ENCODE assay signal across 26 cellular contexts in the genomic region with DNA sequence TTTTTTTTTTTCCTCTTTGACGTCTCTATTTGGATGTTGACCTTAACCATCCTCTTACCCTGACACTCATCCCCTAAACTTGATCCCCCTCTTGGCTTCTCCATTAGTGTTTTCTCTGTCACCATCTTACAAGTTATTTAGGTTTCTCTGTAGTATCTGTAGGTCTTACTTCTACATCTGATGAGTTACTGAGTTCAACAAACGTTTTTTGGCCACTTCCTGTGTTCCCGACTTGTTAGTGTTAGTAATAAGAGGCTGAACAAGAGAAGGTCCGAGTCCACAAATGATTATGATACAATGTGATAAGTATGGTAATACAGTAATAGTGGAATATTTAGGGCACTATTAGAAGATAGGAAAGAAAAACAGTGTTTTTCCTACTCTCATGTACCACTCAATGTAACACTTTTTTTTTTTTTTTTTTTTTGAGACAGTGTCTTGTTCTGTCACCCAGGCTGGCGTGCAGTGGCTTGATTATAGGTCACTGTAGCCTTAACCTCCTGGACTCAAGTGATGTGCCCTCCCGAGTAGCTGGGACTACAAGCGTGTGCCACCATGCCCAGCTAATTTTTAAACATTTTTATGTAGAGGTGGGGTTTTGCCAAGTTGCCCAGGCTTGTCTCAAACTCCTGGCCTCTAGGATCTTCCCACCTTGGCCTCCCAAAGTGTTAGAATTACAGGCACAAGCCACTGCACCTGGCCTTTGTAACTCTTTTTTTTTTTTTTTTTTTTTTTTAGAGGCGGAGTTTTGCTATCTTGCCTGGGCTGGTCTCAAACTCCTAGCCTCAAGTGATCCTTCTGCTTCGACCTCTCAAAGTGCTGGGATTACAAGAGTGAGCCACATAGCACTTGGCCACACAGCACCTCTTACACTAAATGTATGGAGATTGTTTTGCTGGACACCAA. TPM values are rescaled to one million over a fixed set of nuclear protein-coding genes. Genes with fewer than 3 reads are reported as not detected.
DNase-seq lines count a peak whose midpoint lies in the region; ATAC-seq, FAIRE-seq and TF ChIP-seq lines count a peak whose summit lies in the region.
"Had no signal": no experiment of that assay in that cellular context is flagged by ENCODE, and none has a peak within 500 bp of the region (broad histone marks: within the 10 kb centered on the region; RNA-seq: fewer than 3 reads in every experiment).

No MANE protein-coding gene starts in this region.

- DNase-seq in activated CD4-positive, alpha-beta T cell treated with anti-CD3 and anti-CD28 coated beads, Interleukin-2, amount 10 ng/mL, durations not matched to agents 24 days and 14 days: no peak
- DNase-seq in activated CD4-positive, alpha-beta T cell treated with anti-CD3 and anti-CD28 coated beads, Interleukin-2, amount 10 ng/mL, durations not matched to agents 7 days and 5 days: no peak
- DNase-seq in DMS53 treated with DMSO at 0.1 percent for 48 hours (lab: John Stamatoyannopoulos, UW; ENCODE audit: unreplicated experiment) (peak; percentile 80), ecto neural progenitor cell (ENCODE audit: low spot score) (no peak), D721Med (ENCODE audit: insufficient read length, low spot score) (no peak)
- no peak for DNase-seq in naive thymus-derived CD8-positive, alpha-beta T cell
- DNase-seq: activated B cell treated with CpG ODN at 0.5 μM for 24 hours; activated CD4-positive, alpha-beta memory T cell treated with anti-CD3 and anti-CD28 coated beads, Interleukin-2, amount 10 ng/mL, durations not matched to agents 7 days and 5 days; adrenal gland; BE2C; brain microvascular endothelial cell; COR-L47; esophagus squamous epithelium; left ventricle myocardium superior; naive B cell; NCI-H1105 treated with DMSO at 0.1 percent for 48 hours; NCI-H226; testis had no signal

- peaks cover 53% of the 10 kb centered on the region for H3K4me1 Mint-ChIP-seq in activated CD4-positive, alpha-beta T cell treated with anti-CD3 and anti-CD28 coated beads, Interleukin-2, amount 10 ng/mL, durations not matched to agents 24 days and 14 days
- H3K4me1 Mint-ChIP-seq in activated CD4-positive, alpha-beta T cell treated with anti-CD3 and anti-CD28 coated beads, Interleukin-2, amount 10 ng/mL, durations not matched to agents 7 days and 5 days: peaks cover 48% of the 10 kb centered on the region
- H3K4me1 Mint-ChIP-seq in activated naive CD8-positive, alpha-beta T cell (ENCODE audit: low read depth): peaks cover 58% of the 10 kb centered on the region
- peaks cover 40 to 61% (median 53%) of the 10 kb centered on the region in 4 donors for H3K4me1 Mint-ChIP-seq in naive thymus-derived CD8-positive, alpha-beta T cell

- TF ChIP-seq CTCF in D721Med (IDR thresholded peaks at IDR 0.05; ENCODE audit: insufficient read depth, missing control alignments): no peak

- no peak for ATAC-seq in naive thymus-derived CD8-positive, alpha-beta T cell
- ATAC-seq in HG02970 (IDR thresholded peaks at IDR 0.05; ENCODE audit: low FRiP score, unreplicated experiment): no peak
- ATAC-seq: left ventricle myocardium superior; stimulated activated memory B cell treated with anti-CD40 and anti-IgM and Interleukin-4, amounts not matched to agents 10 μg/mL and 1 μg/mL and 100 μg/mL, for 72 hours had no signal

- H3K36me3 Mint-ChIP-seq in activated CD4-positive, alpha-beta T cell treated with anti-CD3 and anti-CD28 coated beads, Interleukin-2, amount 10 ng/mL, durations not matched to agents 24 days and 14 days (ENCODE audit: low read depth): peaks cover 27% of the 10 kb centered on the region
- H3K36me3 Mint-ChIP-seq in activated CD4-positive, alpha-beta T cell treated with anti-CD3 and anti-CD28 coated beads, Interleukin-2, amount 10 ng/mL, durations not matched to agents 7 days and 5 days (ENCODE audit: low read depth): peaks cover 40% of the 10 kb centered on the region
- peaks cover 2% of the 10 kb centered on the region for H3K36me3 Mint-ChIP-seq in activated naive CD8-positive, alpha-beta T cell
- peaks cover 0 to 7% (median 1%) of the 10 kb centered on the region in 3 donors for H3K36me3 Mint-ChIP-seq in naive thymus-derived CD8-positive, alpha-beta T cell
- H3K36me3 Mint-ChIP-seq: naive B cell had no signal

- intact Hi-C loops in activated CD4-positive, alpha-beta T cell treated with anti-CD3 and anti-CD28 coated beads, Interleukin-2, amount 10 ng/mL, durations not matched to agents 24 days and 14 days (cut with micrococcal nuclease): no loop called here

- FAIRE-seq in D721Med (lab: Jason Lieb, UNC): no peak
- FAIRE-seq: colon, frontal cortex, GM12878 had no signal

- no peaks in the 10 kb centered on the region for H3K27me3 Mint-ChIP-seq in activated CD4-positive, alpha-beta T cell treated with anti-CD3 and anti-CD28 coated beads, Interleukin-2, amount 10 ng/mL, durations not matched to agents 24 days and 14 days
- no peaks in the 10 kb centered on the region for H3K27me3 Mint-ChIP-seq in activated CD4-positive, alpha-beta T cell treated with anti-CD3 and anti-CD28 coated beads, Interleukin-2, amount 10 ng/mL, durations not matched to agents 7 days and 5 days
- H3K27me3 Mint-ChIP-seq in activated naive CD8-positive, alpha-beta T cell: no peaks in the 10 kb centered on the region
- no peaks in the 10 kb centered on the region for H3K27me3 Mint-ChIP-seq in naive thymus-derived CD8-positive, alpha-beta T cell
- H3K27me3 Mint-ChIP-seq: activated B cell treated with CpG ODN at 0.5 μM for 24 hours; activated CD4-positive, alpha-beta memory T cell treated with anti-CD3 and anti-CD28 coated beads, Interleukin-2, amount 10 ng/mL, durations not matched to agents 7 days and 5 days; IgD-negative memory B cell; naive B cell; stimulated activated memory B cell treated with anti-CD40 and anti-IgM and Interleukin-4, amounts not matched to agents 10 μg/mL and 1 μg/mL and 100 μg/mL, for 72 hours had no signal

- CTCF ChIA-PET in activated CD4-positive, alpha-beta T cell treated with anti-CD3 and anti-CD28 coated beads, Interleukin-2, amount 10 ng/mL, durations not matched to agents 7 days and 5 days (lab: Charles Lee): interaction anchor here (1.0 to 2.2 kb wide), 6 partner anchors 12 to 196 kb away, joined by 3 to 7 read pairs (median 4); partner anchors contain the start of gene CCSER2

- H3K27ac Mint-ChIP-seq in activated CD4-positive, alpha-beta T cell treated with anti-CD3 and anti-CD28 coated beads, Interleukin-2, amount 10 ng/mL, durations not matched to agents 24 days and 14 days: peak overlapping the region; percentile 42
- no peak overlapping the region for H3K27ac Mint-ChIP-seq in activated CD4-positive, alpha-beta T cell treated with anti-CD3 and anti-CD28 coated beads, Interleukin-2, amount 10 ng/mL, durations not matched to agents 7 days and 5 days
- peak overlapping the region; percentile 83 for H3K27ac Mint-ChIP-seq in activated naive CD8-positive, alpha-beta T cell
- H3K27ac Mint-ChIP-seq in naive thymus-derived CD8-positive, alpha-beta T cell: peak overlapping the region in 8 of 10 donors; percentile 23 to 83 (median 60)
- H3K27ac Mint-ChIP-seq: activated B cell treated with CpG ODN at 0.5 μM for 24 hours; activated CD4-positive, alpha-beta memory T cell treated with anti-CD3 and anti-CD28 coated beads, Interleukin-2, amount 10 ng/mL, durations not matched to agents 7 days and 5 days; IgD-negative memory B cell; stimulated activated memory B cell treated with anti-CD40 and anti-IgM and Interleukin-4, amounts not matched to agents 10 μg/mL and 1 μg/mL and 100 μg/mL, for 72 hours had no signal

- peak overlapping the region; percentile 72 for H3K4me3 Mint-ChIP-seq in activated CD4-positive, alpha-beta T cell treated with anti-CD3 and anti-CD28 coated beads, Interleukin-2, amount 10 ng/mL, durations not matched to agents 24 days and 14 days
- H3K4me3 Mint-ChIP-seq in activated CD4-positive, alpha-beta T cell treated with anti-CD3 and anti-CD28 coated beads, Interleukin-2, amount 10 ng/mL, durations not matched to agents 7 days and 5 days: no peak overlapping the region
- H3K4me3 Mint-ChIP-seq in activated naive CD8-positive, alpha-beta T cell: no peak overlapping the region
- peak overlapping the region in 8 of 10 donors; percentile 31 to 75 (median 41) for H3K4me3 Mint-ChIP-seq in naive thymus-derived CD8-positive, alpha-beta T cell
- H3K4me3 Mint-ChIP-seq: activated B cell treated with CpG ODN at 0.5 μM for 24 hours; activated CD4-positive, alpha-beta memory T cell treated with anti-CD3 and anti-CD28 coated beads, Interleukin-2, amount 10 ng/mL, durations not matched to agents 7 days and 5 days; endodermal cell; naive B cell; stimulated activated memory B cell treated with anti-CD40 and anti-IgM and Interleukin-4, amounts not matched to agents 10 μg/mL and 1 μg/mL and 100 μg/mL, for 72 hours had no signal

- no peaks in the 10 kb centered on the region for H3K9me3 Mint-ChIP-seq in activated CD4-positive, alpha-beta T cell treated with anti-CD3 and anti-CD28 coated beads, Interleukin-2, amount 10 ng/mL, durations not matched to agents 24 days and 14 days
- no peaks in the 10 kb centered on the region for H3K9me3 Mint-ChIP-seq in activated CD4-positive, alpha-beta T cell treated with anti-CD3 and anti-CD28 coated beads, Interleukin-2, amount 10 ng/mL, durations not matched to agents 7 days and 5 days
- no peaks in the 10 kb centered on the region for H3K9me3 Mint-ChIP-seq in activated naive CD8-positive, alpha-beta T cell (ENCODE audit: low read depth)
- H3K9me3 Mint-ChIP-seq in naive thymus-derived CD8-positive, alpha-beta T cell: no peaks in the 10 kb centered on the region
- H3K9me3 Mint-ChIP-seq: activated B cell treated with CpG ODN at 0.5 μM for 24 hours; activated CD4-positive, alpha-beta memory T cell treated with anti-CD3 and anti-CD28 coated beads, Interleukin-2, amount 10 ng/mL, durations not matched to agents 7 days and 5 days; endodermal cell; IgD-negative memory B cell; naive B cell; stimulated activated memory B cell treated with anti-CD40 and anti-IgM and Interleukin-4, amounts not matched to agents 10 μg/mL and 1 μg/mL and 100 μg/mL, for 72 hours had no signal

- POLR2A ChIA-PET in activated CD4-positive, alpha-beta T cell treated with anti-CD3 and anti-CD28 coated beads, Interleukin-2, amount 10 ng/mL, durations not matched to agents 7 days and 5 days (lab: Charles Lee): no interaction called here
- POLR2A ChIA-PET in naive thymus-derived CD8-positive, alpha-beta T cell (lab: Charles Lee): no interaction called here

RNA-seq across cellular contexts. Expression of gene CCSER2, which starts 12.5 kb away (rescaled TPM):
- 42.9 and 45.6 TPM in 2 replicates for total RNA-seq in activated CD4-positive, alpha-beta T cell treated with anti-CD3 and anti-CD28 coated beads, Interleukin-2, amount 10 ng/mL, durations not matched to agents 24 days and 14 days
- 10 to 100 TPM; 86.4 to 93.1 TPM for total RNA-seq in activated CD4-positive, alpha-beta T cell treated with anti-CD3 and anti-CD28 coated beads, Interleukin-2, amount 10 ng/mL, durations not matched to agents 7 days and 5 days
- total RNA-seq in naive thymus-derived CD8-positive, alpha-beta T cell: 10 to 100 TPM; 95.1 to 95.5 TPM
- 100 to 1,000 TPM in 1 of 3 donors, 10 to 100 TPM in 2; 70.4 to 109 (median 72.9) TPM for polyA plus RNA-seq in naive thymus-derived CD8-positive, alpha-beta T cell

Comparison
In these comparisons a context has a peak if more than half of its experiments do, and no peak if none do; other contexts are left out.
1. H3K4me3 Mint-ChIP-seq: peak in activated CD4-positive, alpha-beta T cell treated with anti-CD3 and anti-CD28 coated beads, Interleukin-2, amount 10 ng/mL, durations not matched to agents 24 days and 14 days (single experiment) and naive thymus-derived CD8-positive, alpha-beta T cell (8 of 10); none in activated CD4-positive, alpha-beta T cell treated with anti-CD3 and anti-CD28 coated beads, Interleukin-2, amount 10 ng/mL, durations not matched to agents 7 days and 5 days (single experiment) and activated naive CD8-positive, alpha-beta T cell (single experiment).